In genomic region chr2:136582631-136583205, GRCh38 we compare ENCODE assay signal across 11 cellular contexts.
A peak's percentile ranks its signal among the peaks of the same experiment; 100 is the strongest.
DNase-seq lines count a peak whose midpoint lies in the region; ATAC-seq, FAIRE-seq and TF ChIP-seq lines count a peak whose summit lies in the region.
"Had no signal": no experiment of that assay in that cellular context is flagged by ENCODE, and none has a peak within 500 bp of the region (broad histone marks: within the 10 kb centered on the region; RNA-seq: fewer than 3 reads in every experiment).

No MANE protein-coding gene starts in this region.

- POLR2A ChIA-PET in A549 (lab: Yijun Ruan, JAX) (no interaction called here), RWPE1 (lab: Yijun Ruan, JAX; ENCODE audit: low non-redundant PET) (no interaction called here)

- no peaks in the 10 kb centered on the region for H3K4me1 ChIP-seq in A549
- H3K4me1 ChIP-seq: tibial nerve had no signal

- CTCF ChIA-PET in A549 (lab: Yijun Ruan, JAX) (no interaction called here), RWPE1 (lab: Yijun Ruan, JAX) (no interaction called here)

- TF ChIP-seq POLR2A in A549 (IDR thresholded peaks at IDR 0.05; ENCODE audit: low read length) (no peak), GM12892 (IDR thresholded peaks at IDR 0.05; ENCODE audit: low read depth, low read length) (no peak)

- DNase-seq in A549 (ENCODE audit: low read depth in 1 of 2, low spot score in 1 of 2): peak in 1 of 2 experiments; percentile 8
- peak; percentile 4 for DNase-seq in GM12892 (ENCODE audit: insufficient read length)
- DNase-seq in RWPE1 (ENCODE audit: low spot score): peak; percentile 19
- peak; percentile 1 for DNase-seq in foreskin melanocyte
- DNase-seq in NCI-H1092 (lab: John Stamatoyannopoulos, UW): no peak
- DNase-seq in T-helper 9 cell: no peak
- DNase-seq: DMS53 had no signal

- H3K4me2 ChIP-seq in A549: no peak overlapping the region
- H3K4me2 ChIP-seq: smooth muscle cell had no signal

- 7% methylated on average over 4 of the region's 4 CpGs for WGBS in A549 (ENCODE audit: missing lambda C conversion rate)

- TF ChIP-seq CTCF in A549 (IDR thresholded peaks at IDR 0.05) (no peak), RWPE1 (conservative IDR thresholded peaks at IDR 0.05; ENCODE audit: low read depth) (no peak)

- H3K4me3 ChIP-seq in A549: no peak overlapping the region
- H3K4me3 ChIP-seq: smooth muscle cell, tibial nerve had no signal

- no peak for TF ChIP-seq EP300 in A549 (IDR thresholded peaks at IDR 0.05)

- FAIRE-seq in A549 (lab: Jason Lieb, UNC): no peak
- FAIRE-seq in GM12892 (lab: Jason Lieb, UNC): no peak

- no peak for TF ChIP-seq RAD21 in A549 (conservative IDR thresholded peaks at IDR 0.05 in 1 of 2, IDR thresholded peaks at IDR 0.05 in 1 of 2)

- ATAC-seq in A549 (no peak), GM19397 (IDR thresholded peaks at IDR 0.05; ENCODE audit: unreplicated experiment) (no peak), HG02970 (IDR thresholded peaks at IDR 0.05; ENCODE audit: low FRiP score, unreplicated experiment) (no peak)

- H3K9me3 ChIP-seq in A549: no peaks in the 10 kb centered on the region

- H3K27ac ChIP-seq in A549 (no peak overlapping the region), RWPE1 (no peak overlapping the region)
- H3K27ac ChIP-seq: tibial nerve had no signal

TF ChIP-seq in A549, 52 proteins besides CTCF, POLR2A, EP300 and RAD21:
- peak; percentile 30; the same call in 1 of the 2 replicates for TF ChIP-seq EHMT2 (IDR thresholded peaks at IDR 0.05; ENCODE audit: low read depth)
- TF ChIP-seq USF2 (IDR thresholded peaks at IDR 0.05): no peak
- no peak for TF ChIP-seq CHD2 (IDR thresholded peaks at IDR 0.05; ENCODE audit: low read length, partially characterized antibody)
- no peak for TF ChIP-seq FOXS1 (CRISPR knock-in tag; IDR thresholded peaks at IDR 0.05)
- TF ChIP-seq NR3C1 (IDR thresholded peaks at IDR 0.05): no peak
- TF ChIP-seq HOXB13 (CRISPR knock-in tag; IDR thresholded peaks at IDR 0.05; ENCODE audit: low read depth): no peak
- TF ChIP-seq REST (IDR thresholded peaks at IDR 0.05): peak; percentile 89
- TF ChIP-seq HOXB5 (CRISPR knock-in tag; IDR thresholded peaks at IDR 0.05): no peak
- no peak for TF ChIP-seq FOSB (CRISPR knock-in tag; IDR thresholded peaks at IDR 0.05)
- TF ChIP-seq HDAC2 (IDR thresholded peaks at IDR 0.05): no peak
- no peak for TF ChIP-seq TFCP2L1 (CRISPR knock-in tag; IDR thresholded peaks at IDR 0.05)

Comparison
In these comparisons a context has a peak if more than half of its experiments do, and no peak if none do; other contexts are left out.
1. DNase-seq: peak in GM12892 (single experiment), RWPE1 (single experiment) and foreskin melanocyte (single experiment); none in NCI-H1092 (single experiment) and T-helper 9 cell (single experiment).